ENCODE assay signal across 23 cellular contexts in the genomic region with DNA sequence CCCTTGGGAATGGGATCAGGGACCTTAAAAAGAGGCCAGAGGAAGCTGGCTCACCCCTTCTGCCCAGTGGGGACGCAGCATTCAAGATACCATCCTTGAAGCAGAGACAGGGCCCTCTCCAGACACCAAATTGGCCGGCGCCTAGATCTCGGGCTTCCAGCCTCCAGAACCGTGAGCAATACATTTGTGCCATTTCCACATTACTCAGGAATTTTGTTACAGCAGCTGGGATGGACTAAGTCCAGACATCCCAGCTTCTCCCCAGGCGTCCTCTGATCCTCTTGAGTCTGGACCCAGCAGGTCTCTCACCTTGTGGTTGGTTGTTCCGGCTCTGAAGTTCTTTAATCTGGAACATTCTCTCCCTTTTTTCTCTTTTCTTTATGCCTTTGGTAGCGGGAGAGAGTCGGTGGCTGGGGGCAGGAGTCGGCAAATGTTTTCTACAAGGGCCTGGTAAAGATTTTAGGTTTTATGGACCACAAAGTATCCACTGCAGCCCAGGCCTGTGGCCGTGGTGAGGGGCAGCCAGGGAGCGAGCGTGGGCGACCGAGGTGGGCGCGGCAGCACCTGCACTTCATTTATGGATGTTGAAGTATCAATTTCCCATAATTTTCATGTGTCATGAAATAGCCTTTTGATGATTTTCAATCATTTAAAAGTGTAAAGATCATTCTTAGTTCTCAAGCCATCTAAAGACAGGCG. TPM values are rescaled to one million over a fixed set of nuclear protein-coding genes. Genes with fewer than 3 reads are reported as not detected.
"Had no signal": no experiment of that assay in that cellular context is flagged by ENCODE, and none has a peak within 500 bp of the region (broad histone marks: within the 10 kb centered on the region; RNA-seq: fewer than 3 reads in every experiment).

No MANE protein-coding gene starts in this region.

- H3K36me3 Mint-ChIP-seq: naive thymus-derived CD8-positive, alpha-beta T cell; stimulated activated memory B cell treated with anti-CD40 and anti-IgM and Interleukin-4, amounts not matched to agents 10 μg/mL and 1 μg/mL and 100 μg/mL, for 72 hours had no signal

- H3K27ac ChIP-seq: colonic mucosa, heart left ventricle, pancreas, psoas muscle, right lobe of liver, spleen, testis, tibial nerve had no signal

- H3K9me3 Mint-ChIP-seq: endodermal cell; neural crest cell; stimulated activated memory B cell treated with anti-CD40 and anti-IgM and Interleukin-4, amounts not matched to agents 10 μg/mL and 1 μg/mL and 100 μg/mL, for 72 hours; stimulated activated naive CD8-positive, alpha-beta T cell treated with anti-CD3 and anti-CD28 coated beads, Interleukin-15, Interleukin-2, amounts not matched to agents 100 ng/mL and 50 ng/mL, for 24 hours had no signal

- H3K27ac Mint-ChIP-seq: endodermal cell; stimulated activated memory B cell treated with anti-CD40 and anti-IgM and Interleukin-4, amounts not matched to agents 10 μg/mL and 1 μg/mL and 100 μg/mL, for 72 hours; stimulated activated naive CD8-positive, alpha-beta T cell treated with anti-CD3 and anti-CD28 coated beads, Interleukin-15, Interleukin-2, amounts not matched to agents 100 ng/mL and 50 ng/mL, for 24 hours had no signal

- DNase-seq: cerebellar nuclear complex; colonic mucosa; foreskin melanocyte; hippocampal formation; kidney glomerular epithelial cell; mammary epithelial cell; retina; stimulated activated CD4-positive, alpha-beta T cell treated with anti-CD3 and anti-CD28 coated beads, Interleukin-15, amount 100 ng/mL, for 24 hours; stimulated activated CD4-positive, alpha-beta T cell treated with anti-CD3 and anti-CD28 coated beads, Interleukin-1b, Interleukin-23, amount 100 ng/mL, for 48 hours; stimulated activated CD4-positive, alpha-beta T cell treated with anti-CD3 and anti-CD28 coated beads, Interleukin-4, amount 100 ng/mL, for 24 hours; testis had no signal

- H3K4me1 Mint-ChIP-seq: neural crest cell had no signal

- H3K4me3 Mint-ChIP-seq: endodermal cell; neural crest cell; stimulated activated memory B cell treated with anti-CD40 and anti-IgM and Interleukin-4, amounts not matched to agents 10 μg/mL and 1 μg/mL and 100 μg/mL, for 72 hours; stimulated activated naive CD8-positive, alpha-beta T cell treated with anti-CD3 and anti-CD28 coated beads, Interleukin-15, Interleukin-2, amounts not matched to agents 100 ng/mL and 50 ng/mL, for 24 hours had no signal

- H3K36me3 ChIP-seq: colonic mucosa, pancreas, right lobe of liver, spleen had no signal

- H3K9me3 ChIP-seq: colonic mucosa, heart left ventricle, pancreas, psoas muscle, right lobe of liver, spleen, testis, tibial nerve had no signal

- H3K4me3 ChIP-seq: colonic mucosa, heart left ventricle, pancreas, psoas muscle, right lobe of liver, spleen, testis, tibial nerve had no signal

- ATAC-seq: heart left ventricle; psoas muscle; right lobe of liver; stimulated activated memory B cell treated with anti-CD40 and anti-IgM and Interleukin-4, amounts not matched to agents 10 μg/mL and 1 μg/mL and 100 μg/mL, for 72 hours had no signal

- H3K27me3 ChIP-seq: colonic mucosa, pancreas, right lobe of liver, testis had no signal

RNA-seq across cellular contexts. Expression of a gene that starts 54.9 kb away (rescaled TPM):
- total RNA-seq: dermis microvascular lymphatic vessel endothelial cell, endodermal cell had no signal
- polyA plus RNA-seq: psoas muscle had no signal
